Comparison of ENCODE assay signal across 9 cellular contexts in the genomic region with DNA sequence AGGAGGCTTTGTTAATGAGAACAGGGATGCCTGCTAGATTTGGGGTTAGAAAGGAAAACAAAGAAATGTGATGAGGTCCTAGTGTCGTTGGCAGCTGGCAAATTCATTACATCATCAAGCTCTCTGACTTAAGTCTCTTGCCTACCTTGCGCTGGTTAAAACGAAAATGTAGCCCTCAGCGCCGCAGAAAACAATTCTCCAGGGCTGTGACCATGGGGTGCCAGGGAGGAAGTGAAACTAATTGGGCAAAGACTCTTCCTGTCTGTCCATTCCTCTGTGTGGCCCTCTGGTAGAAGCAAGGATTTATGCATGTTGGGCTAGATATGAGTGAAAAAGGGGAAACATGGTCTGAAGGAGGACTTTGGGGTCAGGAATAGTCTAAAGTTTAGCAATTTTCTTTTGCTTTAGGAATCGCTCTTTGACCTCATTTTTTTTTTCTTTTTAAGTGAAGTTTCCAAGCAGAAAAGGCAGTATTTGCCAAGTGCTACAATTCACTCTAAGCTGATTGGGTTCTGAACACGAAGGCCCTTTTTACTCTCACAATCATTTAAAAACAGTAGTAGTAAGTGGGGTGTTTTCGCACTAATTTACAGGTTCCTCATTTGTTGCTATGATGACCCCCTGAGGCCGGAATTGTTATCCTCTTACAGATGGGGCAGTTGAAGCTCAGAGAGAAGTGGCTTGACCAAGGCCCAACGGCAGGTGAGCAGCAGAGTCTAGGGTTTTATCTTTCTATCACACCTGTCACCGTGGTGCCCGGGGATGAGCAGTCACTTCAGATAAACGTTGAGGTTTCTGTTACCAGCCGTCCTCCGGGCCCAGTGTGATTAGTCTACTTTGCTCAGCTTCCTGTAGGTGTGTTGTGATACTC. TPM values are rescaled to one million over a fixed set of nuclear protein-coding genes. Genes with fewer than 3 reads are reported as not detected.
DNase-seq lines count a peak whose midpoint lies in the region; ATAC-seq lines count a peak whose summit lies in the region.
"Had no signal": no experiment of that assay in that cellular context is flagged by ENCODE, and none has a peak within 500 bp of the region (broad histone marks: within the 10 kb centered on the region; RNA-seq: fewer than 3 reads in every experiment).

No MANE protein-coding gene starts in this region.

- H3K9ac ChIP-seq in HUES48 (ENCODE audit: low read depth, low read length) (no peak overlapping the region), skeletal muscle tissue (ENCODE audit: low read depth in 1 of 3, low read length in 3 of 3) (no peak overlapping the region)

- in situ Hi-C loops in G401 (cut with HindIII; ENCODE audit: low sequenced_read_pairs), result no loop called here

- ATAC-seq in GM18498 (IDR thresholded peaks at IDR 0.05; ENCODE audit: unreplicated experiment), result peak; percentile 35

- H3K36me3 ChIP-seq in HUES48 (ENCODE audit: control insufficient read depth, insufficient read depth, low read length) (no peaks in the 10 kb centered on the region), skeletal muscle tissue (ENCODE audit: control insufficient read depth in 3 of 3, insufficient read depth in 3 of 3, low read length in 3 of 3) (no peaks in the 10 kb centered on the region)

- H3K27me3 ChIP-seq in HUES48 (ENCODE audit: control insufficient read depth, insufficient read depth, low read length), result no peaks in the 10 kb centered on the region; the same call in 1 of the 2 replicates
- H3K27me3 ChIP-seq in skeletal muscle tissue (ENCODE audit: control insufficient read depth in 3 of 3, insufficient read depth in 3 of 3, low read length in 3 of 3), result no peaks in the 10 kb centered on the region

- H3K27ac ChIP-seq in HUES48 (ENCODE audit: low read depth, low read length) (peak overlapping the region; percentile 86), skeletal muscle tissue (ENCODE audit: low read depth, low read length) (peak overlapping the region; percentile 25)

- H3K4me1 ChIP-seq in HUES48 (ENCODE audit: control insufficient read depth, insufficient read depth, low read length), result peaks cover 41% of the 10 kb centered on the region
- peaks cover 0 to 9% (median 2%) of the 10 kb centered on the region in 3 donors for H3K4me1 ChIP-seq in skeletal muscle tissue (ENCODE audit: control insufficient read depth in 3 of 3, insufficient read depth in 3 of 3, low read length in 3 of 3)

- H3K4me3 ChIP-seq in HUES48 (ENCODE audit: low read depth, low read length) (no peak overlapping the region), skeletal muscle tissue (ENCODE audit: low read length in 3 of 3) (no peak overlapping the region)

- H3K9me3 ChIP-seq in HUES48 (ENCODE audit: control insufficient read depth, insufficient read depth, low read length) (peaks cover 7% of the 10 kb centered on the region), skeletal muscle tissue (ENCODE audit: control insufficient read depth in 3 of 3, low read length in 3 of 3) (peaks cover 0 to 2% (median 0%) of the 10 kb centered on the region in 3 donors)

- peak; percentile 49 for DNase-seq in activated T-helper 9 cell treated with anti-CD3 and anti-CD28 coated beads, Interleukin-2, amount 50 U/mL, for 16 hours (ENCODE audit: low read depth)
- DNase-seq in cerebellar nuclear complex (lab: John Stamatoyannopoulos, UW) (no peak), SK-N-DZ (ENCODE audit: low spot score) (no peak), NCI-H82 treated with DMSO at 0.1 percent for 48 hours (lab: John Stamatoyannopoulos, UW; ENCODE audit: unreplicated experiment) (no peak), G401 (ENCODE audit: low spot score) (no peak)

RNA-seq across cellular contexts. Expression of gene CHRNA9, which starts 27.3 kb away (rescaled TPM):
- total RNA-seq in skeletal muscle tissue, result not detected
- polyA plus RNA-seq in SK-N-DZ (2014; cell fraction: cytosol; rRNA removed), result 22.3 and 23.4 TPM in 2 replicates
- 6.9 and 7.5 TPM in 2 replicates for polyA plus RNA-seq in SK-N-DZ (2014; cell fraction: nucleus; rRNA removed)
- 0.61 TPM in 1 of 2 replicates, not detected in the other for total RNA-seq in G401 (2014; rRNA removed; shearing (Covaris generic))
- total RNA-seq: subcutaneous adipose tissue had no signal
